ENCODE assay signal across 15 cellular contexts in the genomic region with DNA sequence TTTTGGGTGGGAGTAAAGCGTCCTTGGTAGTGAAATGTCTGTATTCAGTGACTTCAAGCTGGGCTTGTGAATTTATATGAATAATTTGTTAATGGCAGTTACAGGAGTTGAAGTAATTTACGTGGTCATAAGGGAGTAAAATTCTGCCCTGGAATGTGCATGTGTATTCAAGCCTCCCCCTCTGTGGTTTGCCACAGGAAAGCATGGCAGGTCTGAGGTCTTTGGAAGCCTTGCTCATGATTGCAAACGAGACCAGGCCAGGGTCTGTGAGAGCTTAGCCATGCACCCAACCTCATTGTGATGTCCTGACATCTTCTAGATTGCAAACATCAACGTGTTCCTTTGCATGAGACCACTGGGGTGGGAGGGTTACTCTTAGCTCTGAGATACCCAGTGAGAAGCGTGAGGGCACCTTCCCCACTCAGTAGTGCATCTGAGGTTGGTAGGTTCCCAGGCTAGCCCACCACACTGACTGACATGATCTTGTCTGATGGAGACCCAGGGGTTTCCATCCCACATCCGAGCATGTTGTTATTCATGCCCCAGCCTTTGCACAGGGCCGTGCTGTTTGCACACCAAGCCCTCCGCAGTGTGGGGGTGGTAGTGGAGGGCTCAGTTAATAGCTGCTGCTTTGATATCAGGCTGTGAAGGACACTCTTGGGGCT.
DNase-seq lines count a peak whose midpoint lies in the region; ATAC-seq and TF ChIP-seq lines count a peak whose summit lies in the region.
"Had no signal": no experiment of that assay in that cellular context is flagged by ENCODE, and none has a peak within 500 bp of the region (broad histone marks: within the 10 kb centered on the region; RNA-seq: fewer than 3 reads in every experiment).

No MANE protein-coding gene starts in this region.

- no peaks in the 10 kb centered on the region for H3K36me3 ChIP-seq in PC-9 (ENCODE audit: low read depth)
- H3K36me3 ChIP-seq in gastroesophageal sphincter = no peaks in the 10 kb centered on the region
- no peaks in the 10 kb centered on the region for H3K36me3 ChIP-seq in rectal smooth muscle tissue (ENCODE audit: control insufficient read depth, insufficient read depth, low read length)
- no peaks in the 10 kb centered on the region for H3K36me3 ChIP-seq in Caco-2 (ENCODE audit: control insufficient read depth, insufficient read depth, low read length)

- H3K79me2 ChIP-seq in PC-9 (ENCODE audit: low read depth) = no peaks in the 10 kb centered on the region

- peak overlapping the region; percentile 30; the same call in 1 of the 2 replicates for H3K4me2 ChIP-seq in PC-9

- POLR2A ChIA-PET in AG04450 (lab: Yijun Ruan, JAX) (no interaction called here), PC-9 (lab: Charles Lee; ENCODE audit: unreplicated experiment) (no interaction called here), Caco-2 (lab: Charles Lee) (no interaction called here)

- H3K4me1 Mint-ChIP-seq in Caco-2 (ENCODE audit: low read depth, unreplicated experiment) = no peaks in the 10 kb centered on the region
- H3K4me1 Mint-ChIP-seq: activated naive CD4-positive, alpha-beta T cell treated with anti-CD3 and anti-CD28 coated beads, Interleukin-2, amount 50 U/mL, for 24 hours had no signal

- TF ChIP-seq CTCF in AG04450 (IDR thresholded peaks at IDR 0.05; ENCODE audit: low read depth, low read length) (no peak), PC-9 (conservative IDR thresholded peaks at IDR 0.05) (no peak), gastroesophageal sphincter (IDR thresholded peaks at IDR 0.05) (no peak), Caco-2 (IDR thresholded peaks at IDR 0.05; ENCODE audit: insufficient read depth in 1 of 2, low read depth in 1 of 2, low read length in 1 of 2, severe bottlenecking in 1 of 2, unreplicated experiment in 1 of 2) (no peak), foreskin keratinocyte (conservative IDR thresholded peaks at IDR 0.05) (no peak)

- H2AFZ ChIP-seq in PC-9 = no peak overlapping the region

- ATAC-seq in gastroesophageal sphincter = no peak
- ATAC-seq in foreskin keratinocyte = no peak

- no peak overlapping the region for H3K27ac Mint-ChIP-seq in Caco-2 (ENCODE audit: unreplicated experiment)
- H3K27ac Mint-ChIP-seq: activated naive CD4-positive, alpha-beta T cell treated with anti-CD3 and anti-CD28 coated beads, Interleukin-2, amount 50 U/mL, for 24 hours; stimulated activated naive CD8-positive, alpha-beta T cell treated with anti-CD3 and anti-CD28 coated beads, Interleukin-15, Interleukin-2, amounts not matched to agents 100 ng/mL and 50 ng/mL, for 24 hours had no signal

- H3K4me3 ChIP-seq in AG04450 (ENCODE audit: low read depth, low read length) (no peak overlapping the region), PC-9 (no peak overlapping the region), gastroesophageal sphincter (no peak overlapping the region), rectal smooth muscle tissue (ENCODE audit: low read length) (no peak overlapping the region), Caco-2 (ENCODE audit: low read depth, low read length) (no peak overlapping the region)

- H3K4me1 ChIP-seq in PC-9 (replicated peaks; ENCODE audit: insufficient read depth) = peaks cover 7% of the 10 kb centered on the region; the same call in 1 of the 2 replicates
- peaks cover 0 to 85% (median 21%) of the 10 kb centered on the region in 3 donors for H3K4me1 ChIP-seq in gastroesophageal sphincter
- peaks cover 28% of the 10 kb centered on the region for H3K4me1 ChIP-seq in rectal smooth muscle tissue (ENCODE audit: control insufficient read depth, insufficient read depth, low read length)
- H3K4me1 ChIP-seq in Caco-2 = no peaks in the 10 kb centered on the region
- H3K4me1 ChIP-seq in foreskin keratinocyte = peaks cover 7% of the 10 kb centered on the region

- no peak overlapping the region for H3K4me3 Mint-ChIP-seq in Caco-2 (ENCODE audit: unreplicated experiment)
- H3K4me3 Mint-ChIP-seq: activated naive CD4-positive, alpha-beta T cell treated with anti-CD3 and anti-CD28 coated beads, Interleukin-2, amount 50 U/mL, for 24 hours; endodermal cell; stimulated activated naive CD8-positive, alpha-beta T cell treated with anti-CD3 and anti-CD28 coated beads, Interleukin-15, Interleukin-2, amounts not matched to agents 100 ng/mL and 50 ng/mL, for 24 hours had no signal

- no peak for TF ChIP-seq EP300 in gastroesophageal sphincter (IDR thresholded peaks at IDR 0.05)

- BruUV-seq in PC-9 (replicated peaks; lab: Mats Ljungman, UMichigan) (no TSS peak), Caco-2 (replicated peaks; lab: Mats Ljungman, UMichigan) (no TSS peak)

- H3K27me3 Mint-ChIP-seq in Caco-2 (ENCODE audit: insufficient read depth, unreplicated experiment) = no peaks in the 10 kb centered on the region
- H3K27me3 Mint-ChIP-seq: activated naive CD4-positive, alpha-beta T cell treated with anti-CD3 and anti-CD28 coated beads, Interleukin-2, amount 50 U/mL, for 24 hours; stimulated activated naive CD8-positive, alpha-beta T cell treated with anti-CD3 and anti-CD28 coated beads, Interleukin-15, Interleukin-2, amounts not matched to agents 100 ng/mL and 50 ng/mL, for 24 hours had no signal

- no peak for TF ChIP-seq POLR2A in gastroesophageal sphincter (IDR thresholded peaks at IDR 0.05)

- intact Hi-C loops in PC-9 (cut with micrococcal nuclease; ENCODE audit: unreplicated experiment) (no loop called here), Caco-2 (cut with micrococcal nuclease; ENCODE audit: unreplicated experiment) (no loop called here)

- WGBS in gastroesophageal sphincter (ENCODE audit: low coverage in 1 of 2), 2 donors = 75 to 82% methylated on average over 3 to 7 of the region's 8 CpGs

- H3K9me3 ChIP-seq in AG04450 (ENCODE audit: control insufficient read depth, insufficient read depth, low read length) (peaks cover 29% of the 10 kb centered on the region), PC-9 (ENCODE audit: insufficient read depth, low read depth) (no peaks in the 10 kb centered on the region), gastroesophageal sphincter (peaks cover 0 to 1% (median 0%) of the 10 kb centered on the region in 3 donors), Caco-2 (no peaks in the 10 kb centered on the region)

- CTCF ChIA-PET in AG04450 (lab: Charles Lee) (interaction anchor here (0.7 kb wide), 1 partner anchor 16 kb away, joined by 3 read pairs; no protein-coding TSS in a partner anchor), PC-9 (lab: Charles Lee) (no interaction called here), Caco-2 (lab: Charles Lee) (no interaction called here)

- no peaks in the 10 kb centered on the region for H3K9me2 ChIP-seq in PC-9 (ENCODE audit: insufficient read depth)

- H3K27ac ChIP-seq in AG04450 (ENCODE audit: low read depth, low read length) (peak overlapping the region; percentile 57), PC-9 (no peak overlapping the region), gastroesophageal sphincter (peak overlapping the region; percentile 82 to 96 (median 90)), rectal smooth muscle tissue (ENCODE audit: low read depth, low read length) (peak overlapping the region; percentile 90), foreskin keratinocyte (no peak overlapping the region)

- H3K27me3 ChIP-seq in AG04450 (ENCODE audit: control insufficient read depth, insufficient read depth, low read length) (no peaks in the 10 kb centered on the region), PC-9 (ENCODE audit: insufficient read depth, low read depth) (no peaks in the 10 kb centered on the region), gastroesophageal sphincter (no peaks in the 10 kb centered on the region), rectal smooth muscle tissue (ENCODE audit: control insufficient read depth, insufficient read depth, low read length) (no peaks in the 10 kb centered on the region), Caco-2 (replicated peaks; ENCODE audit: control insufficient read depth, insufficient read depth, low read length) (no peaks in the 10 kb centered on the region), foreskin keratinocyte (no peaks in the 10 kb centered on the region)

- no peaks in the 10 kb centered on the region for H3K36me3 Mint-ChIP-seq in Caco-2 (ENCODE audit: insufficient read depth, unreplicated experiment)

- no peaks in the 10 kb centered on the region for H3F3A ChIP-seq in PC-9 (ENCODE audit: insufficient read depth, low read depth)

- DNase-seq in AG04450 (ENCODE audit: low read depth, low spot score) (no peak), PC-9 (no peak), Caco-2 (no peak), foreskin keratinocyte (no peak), NCI-H1436 (lab: John Stamatoyannopoulos, UW) (no peak)
- DNase-seq in activated effector memory CD4-positive, alpha-beta T cell treated with Interleukin-2 at 50 U/mL for 16 hours = no peak
- DNase-seq: central memory CD4-positive, alpha-beta T cell; endodermal cell; NCI-H1105; NCI-H2227 treated with DMSO at 0.1 percent for 48 hours; right cardiac atrium had no signal

- H3K9ac ChIP-seq in rectal smooth muscle tissue (ENCODE audit: low read length) = no peak overlapping the region

- H4K20me1 ChIP-seq in PC-9 (ENCODE audit: insufficient read depth) = no peaks in the 10 kb centered on the region

- peaks cover 10% of the 10 kb centered on the region for H3K9me3 Mint-ChIP-seq in Caco-2 (ENCODE audit: unreplicated experiment)
- H3K9me3 Mint-ChIP-seq: activated naive CD4-positive, alpha-beta T cell treated with anti-CD3 and anti-CD28 coated beads, Interleukin-2, amount 50 U/mL, for 24 hours; endodermal cell had no signal

Comparison
In these comparisons a context has a peak if more than half of its experiments do, and no peak if none do; other contexts are left out.
1. H3K27ac ChIP-seq: peak in AG04450 (single experiment), gastroesophageal sphincter (4 of 4) and rectal smooth muscle tissue (single experiment); none in PC-9 (single experiment) and foreskin keratinocyte (single experiment).